ENCODE assay signal across 21 cellular contexts in genomic region chr9:135326141-135326540, GRCh38.
DNase-seq lines count a peak whose midpoint lies in the region; ATAC-seq lines count a peak whose summit lies in the region.
"Had no signal": no experiment of that assay in that cellular context is flagged by ENCODE, and none has a peak within 500 bp of the region (broad histone marks: within the 10 kb centered on the region; RNA-seq: fewer than 3 reads in every experiment).

No MANE protein-coding gene starts in this region.

- H2AFZ ChIP-seq in neuronal stem cell (ENCODE audit: low read length): no peak overlapping the region

- no peak overlapping the region for H2BK120ac ChIP-seq in neuronal stem cell (ENCODE audit: low read depth, low read length)

- no peak overlapping the region for H3K4me2 ChIP-seq in neuronal stem cell (ENCODE audit: insufficient read depth, low read length, poor library complexity, severe bottlenecking)
- H3K4me2 ChIP-seq: BLaER1 had no signal

- H3K4me1 ChIP-seq in neuronal stem cell (ENCODE audit: control insufficient read depth in 2 of 2, insufficient read depth in 1 of 2, low read depth in 1 of 2, low read length in 2 of 2): peaks cover 0 to 2% of the 10 kb centered on the region in 2 donors
- H3K4me1 ChIP-seq: Caco-2 had no signal

- H3K18ac ChIP-seq in neuronal stem cell (ENCODE audit: low read length): peak overlapping the region; percentile 11

- no peak for ATAC-seq in Right ventricle myocardium inferior
- ATAC-seq in left ventricle myocardium superior: no peak
- ATAC-seq in HG02763 (IDR thresholded peaks at IDR 0.05; ENCODE audit: unreplicated experiment): no peak
- no peak for ATAC-seq in HG03571 (IDR thresholded peaks at IDR 0.05; ENCODE audit: unreplicated experiment)
- ATAC-seq: HepG2 had no signal

- H3K36me3 ChIP-seq in neuronal stem cell (replicated peaks in 1 of 2; ENCODE audit: control insufficient read depth in 2 of 2, insufficient read depth in 2 of 2, low read length in 2 of 2): no peaks in the 10 kb centered on the region
- H3K36me3 ChIP-seq: BLaER1 had no signal

- peaks cover 0 to under 1% (median 0%) of the 10 kb centered on the region in 3 experiments for H3K27me3 ChIP-seq in neuronal stem cell (ENCODE audit: control insufficient read depth in 3 of 3, insufficient read depth in 3 of 3, low read depth in 1 of 3, low read length in 3 of 3)
- H3K27me3 ChIP-seq: BLaER1 had no signal

- no peak overlapping the region for H4K91ac ChIP-seq in neuronal stem cell (ENCODE audit: low read depth, low read length, poor library complexity)

- WGBS in neuronal stem cell (ENCODE audit: extremely low coverage in 2 of 2, insufficient read length in 2 of 2, insufficient replicate concordance in 1 of 2), 2 donors: no CpG with 5 or more reads among the region's 7 CpGs

- H2BK5ac ChIP-seq in neuronal stem cell (ENCODE audit: low read length): no peak overlapping the region

- H3K14ac ChIP-seq in neuronal stem cell (ENCODE audit: low read length): no peak overlapping the region

- no peak overlapping the region for H2BK12ac ChIP-seq in neuronal stem cell (ENCODE audit: low read length)

- intact Hi-C loops in Right ventricle myocardium inferior (cut with DNase I): no loop called here
- intact Hi-C loops in left ventricle myocardium superior (cut with micrococcal nuclease): no loop called here

- no peak overlapping the region for H2AK5ac ChIP-seq in neuronal stem cell (ENCODE audit: low read depth, low read length)

- peaks cover 3% of the 10 kb centered on the region for H3K79me1 ChIP-seq in neuronal stem cell (ENCODE audit: low read depth, low read length)

- peak; percentile 42 for DNase-seq in Right ventricle myocardium inferior (ENCODE audit: missing footprints)
- DNase-seq in left ventricle myocardium superior: no peak
- DNase-seq in RPMI8226: peak; percentile 1
- no peak for DNase-seq in neuronal stem cell (ENCODE audit: low spot score)
- DNase-seq in C1 segment of cervical spinal cord (lab: John Stamatoyannopoulos, UW): no peak
- DNase-seq: CD4-positive, alpha-beta memory T cell; KBM-7; NCI-H1092; NCI-H1436; NCI-H187 treated with DMSO at 0.1 percent for 48 hours; NCI-H2107; NCI-H446 treated with DMSO at 0.1 percent for 48 hours; NCI-H526 treated with DMSO at 0.1 percent for 48 hours; OCI-M1; Right ventricle myocardium superior had no signal

- H3K4me3 ChIP-seq in neuronal stem cell (ENCODE audit: low read length in 2 of 2): no peak overlapping the region
- H3K4me3 ChIP-seq: BLaER1 had no signal

- H2BK15ac ChIP-seq in neuronal stem cell (ENCODE audit: low read length): no peak overlapping the region

- no peak overlapping the region for H3K9ac ChIP-seq in neuronal stem cell (ENCODE audit: low read depth, low read length, poor library complexity)
- H3K9ac ChIP-seq: BLaER1 had no signal

- H3K23ac ChIP-seq in neuronal stem cell (ENCODE audit: low read depth, low read length, poor library complexity): no peak overlapping the region

- H3K9me3 ChIP-seq in neuronal stem cell (replicated peaks in 1 of 2; ENCODE audit: control insufficient read depth in 2 of 2, insufficient read depth in 1 of 2, low read depth in 1 of 2, low read length in 2 of 2): peaks cover 0 to 10% of the 10 kb centered on the region in 2 donors
- H3K9me3 ChIP-seq: BLaER1 had no signal

- H4K8ac ChIP-seq in neuronal stem cell (ENCODE audit: low read depth, low read length): no peak overlapping the region

- no peak overlapping the region for H3K27ac ChIP-seq in neuronal stem cell (replicated peaks; ENCODE audit: low read length)
- H3K27ac ChIP-seq: BLaER1, HL-60 had no signal

- no peak overlapping the region for H3K4ac ChIP-seq in neuronal stem cell (ENCODE audit: low read length)

Comparison
In these comparisons a context has a peak if more than half of its experiments do, and no peak if none do; other contexts are left out.
1. DNase-seq: peak in Right ventricle myocardium inferior (single experiment) and RPMI8226 (single experiment); none in left ventricle myocardium superior (single experiment), neuronal stem cell (single experiment) and C1 segment of cervical spinal cord (0 of 14).